In genomic region chr17:78253946-78254672, GRCh38 we compare ENCODE assay signal across 8 cellular contexts. TPM values are rescaled to one million over a fixed set of nuclear protein-coding genes. Genes with fewer than 3 reads are reported as not detected.
DNase-seq lines count a peak whose midpoint lies in the region; ATAC-seq, FAIRE-seq and TF ChIP-seq lines count a peak whose summit lies in the region.

No MANE protein-coding gene starts in this region.

- no peaks in the 10 kb centered on the region for H4K20me1 ChIP-seq in HepG2 (ENCODE audit: insufficient read depth, low read length)

- no peaks in the 10 kb centered on the region for H3K9me3 ChIP-seq in HepG2 (ENCODE audit: low read length)

- H3K4me2 ChIP-seq in HepG2 (ENCODE audit: low read depth, low read length): peak overlapping the region; percentile 96

- peak; percentile 42; the same call in 1 of the 2 replicates for TF ChIP-seq RAD21 in HepG2 (CRISPR knock-in tag; IDR thresholded peaks at IDR 0.05)

- ATAC-seq in HG03139 (IDR thresholded peaks at IDR 0.05; ENCODE audit: unreplicated experiment) (peak; percentile 36), HepG2 (peak; percentile 76), HG03439 (IDR thresholded peaks at IDR 0.05; ENCODE audit: unreplicated experiment) (no peak)

- WGBS in HepG2 (ENCODE audit: low lambda C conversion rate): 7% methylated on average over 26 of the region's 73 CpGs

- POLR2A ChIA-PET in HepG2 (lab: Yijun Ruan, JAX): interaction anchor here (1.0 to 1.7 kb wide), 3 partner anchors 9 to 67 kb away, joined by 4 to 7 read pairs (median 5); partner anchors contain the start of genes AFMID and TK1

- H3K4me3 ChIP-seq in HepG2 (replicated peaks in 1 of 3; ENCODE audit: insufficient read depth in 1 of 3, low read depth in 2 of 3, low read length in 3 of 3): peak overlapping the region; percentile 63 to 88 (median 88); a peak in 5 of 6 replicates

- H3K27ac ChIP-seq in HepG2 (ENCODE audit: extremely low read length, insufficient read depth, low read length): peak overlapping the region; percentile 49

- H3K79me2 ChIP-seq in HepG2 (ENCODE audit: insufficient read depth, low read length): no peaks in the 10 kb centered on the region

- peak; percentile 37 for DNase-seq in GM04504 (ENCODE audit: low read depth)
- peak; percentile 93 for DNase-seq in NCI-H69 (lab: John Stamatoyannopoulos, UW)
- DNase-seq in activated CD4-positive, alpha-beta T cell treated with anti-CD3 and anti-CD28 coated beads, Interleukin-2, amount 50 U/mL, for 4 hours: peak; percentile 72
- DNase-seq in dermis microvascular lymphatic vessel endothelial cell (ENCODE audit: low read depth in 2 of 2): peak; percentile 64 to 86
- DNase-seq in HepG2 (ENCODE audit: low spot score): peak; percentile 76
- DNase-seq in stimulated activated CD4-positive, alpha-beta T cell treated with anti-CD3 and anti-CD28 coated beads, Interleukin-2, amount 100 ng/mL, for 4 hours (ENCODE audit: low read depth): peak; percentile 71

- FAIRE-seq in HepG2 (lab: Jason Lieb, UNC): peak; percentile 56

- TF ChIP-seq CTCF in HepG2 (CRISPR knock-in tag; IDR thresholded peaks at IDR 0.05): peak; percentile 26

- H3K4me1 ChIP-seq in HepG2 (ENCODE audit: insufficient read depth, low read length): peaks cover 71% of the 10 kb centered on the region

- TF ChIP-seq EP300 in HepG2 (IDR thresholded peaks at IDR 0.05; ENCODE audit: low read depth in 2 of 2, low read length in 2 of 2) (no peak), HepG2 (CRISPR knock-in tag; IDR thresholded peaks at IDR 0.05; ENCODE audit: borderline replicate concordance) (no peak; the same call in 1 of the 2 replicates)

- peak; percentile 68 to 85 for TF ChIP-seq POLR2A in HepG2 (IDR thresholded peaks at IDR 0.05; ENCODE audit: insufficient read depth in 1 of 2, low read depth in 2 of 2, low read length in 2 of 2)

- no peak overlapping the region for H2AFZ ChIP-seq in HepG2 (ENCODE audit: low read length)

- TSS peak; percentile 88 for BruUV-seq in HepG2 (replicated peaks; lab: Mats Ljungman, UMichigan)

- no peaks in the 10 kb centered on the region for H3K36me3 ChIP-seq in HepG2 (replicated peaks in 1 of 2; ENCODE audit: control insufficient read depth in 1 of 2, insufficient read depth in 2 of 2, low read length in 2 of 2)

- in situ Hi-C loops in HepG2 (cut with HindIII; ENCODE audit: extremely low pct_ligation_motif_present, low pct_unique_long_range_greater_than_20kb): no loop called here

- H3K27me3 ChIP-seq in HepG2 (ENCODE audit: control insufficient read depth in 1 of 2, insufficient read depth in 2 of 2, low read length in 2 of 2): peaks cover 2 to 42% of the 10 kb centered on the region in 2 experiments; a peak in 4 of 5 replicates

- CTCF ChIA-PET in HepG2 (lab: Yijun Ruan, JAX; ENCODE audit: low intra/inter-chr PET ratio, low total read pairs): no interaction called here

- intact Hi-C loops in HepG2 (cut with micrococcal nuclease; ENCODE audit: unreplicated experiment): loop anchor here (5.0 to 10.0 kb wide), 2 partner anchors 61 to 168 kb away; no protein-coding TSS in a partner anchor

- peak overlapping the region; percentile 80 for H3K9ac ChIP-seq in HepG2 (ENCODE audit: insufficient read depth, low read depth, low read length)

TF ChIP-seq in HepG2, 621 proteins besides CTCF, POLR2A, EP300 and RAD21 (continues in another document):
- TF ChIP-seq ZNF563 (CRISPR knock-in tag; IDR thresholded peaks at IDR 0.05) (peak; percentile 90), ZNF691 (CRISPR knock-in tag; IDR thresholded peaks at IDR 0.05; ENCODE audit: borderline replicate concordance, low read depth) (no peak; the same call in 1 of the 2 replicates), LCORL (IDR thresholded peaks at IDR 0.05) (no peak), LCORL (CRISPR knock-in tag; IDR thresholded peaks at IDR 0.05) (peak; percentile 85; the same call in 1 of the 2 replicates), SP2 (CRISPR knock-in tag; IDR thresholded peaks at IDR 0.05) (peak; percentile 59; the same call in 1 of the 2 replicates), BATF2 (CRISPR knock-in tag; IDR thresholded peaks at IDR 0.05) (peak; percentile 78; the same call in 1 of the 2 replicates), PHF20 (CRISPR knock-in tag; IDR thresholded peaks at IDR 0.05) (peak; percentile 62; the same call in 1 of the 2 replicates), ZIK1 (CRISPR knock-in tag; IDR thresholded peaks at IDR 0.05; ENCODE audit: borderline replicate concordance, low read depth) (peak; percentile 90; the same call in 1 of the 2 replicates), TCF7L2 (IDR thresholded peaks at IDR 0.05; ENCODE audit: low read depth, low read length) (no peak)

RNA-seq across cellular contexts. Expression of gene TMEM235, which starts 22.7 kb away (rescaled TPM):
- total RNA-seq in dermis microvascular lymphatic vessel endothelial cell (under 0.01 and 0.51 TPM in 2 replicates), HepG2 (2016; rRNA removed; fragmentation: Illumina TruSeq; extraction: Trizol) (not detected in 2 replicates)
- total RNA-seq in HepG2 (2016; cell fraction: cytosol; rRNA removed; fragmentation: Illumina TruSeq; extraction: Trizol; ENCODE audit: low read depth): not detected in 2 replicates
- not detected in 2 replicates for total RNA-seq in HepG2 (2016; cell fraction: insoluble cytoplasmic fraction; rRNA removed; fragmentation: Illumina TruSeq; extraction: Trizol)
- total RNA-seq in HepG2 (2016; cell fraction: membrane; rRNA removed; fragmentation: Illumina TruSeq; extraction: Trizol): not detected in 2 replicates
- not detected in 2 replicates for total RNA-seq in HepG2 (2016; cell fraction: nucleus; rRNA removed; fragmentation: Illumina TruSeq; extraction: Trizol)
- polyA plus RNA-seq in HepG2 (2011; rRNA removed): not detected in 2 replicates
- not detected in 2 replicates for polyA plus RNA-seq in HepG2 (2011; cell fraction: cytosol; rRNA removed)
- not detected in 2 replicates for polyA plus RNA-seq in HepG2 (2011; cell fraction: nucleus; rRNA removed)
- polyA plus RNA-seq in HepG2 (2012): not detected in 2 replicates
- not detected in 2 replicates for polyA plus RNA-seq in HepG2 (2016; cell fraction: cytosol; fragmentation: Illumina TruSeq; extraction: Trizol; ENCODE audit: low read depth)
- not detected in 2 replicates for polyA plus RNA-seq in HepG2 (2016; cell fraction: insoluble cytoplasmic fraction; fragmentation: Illumina TruSeq; extraction: Trizol; ENCODE audit: low read depth)
- not detected in 2 replicates for polyA plus RNA-seq in HepG2 (2016; cell fraction: membrane; fragmentation: Illumina TruSeq; extraction: Trizol; ENCODE audit: low read depth)
- not detected in 2 replicates for polyA plus RNA-seq in HepG2 (2016; cell fraction: nucleus; fragmentation: Illumina TruSeq; extraction: Trizol; ENCODE audit: insufficient read depth, low read depth)
- polyA minus RNA-seq in HepG2 (2011; rRNA and poly(A)+ RNA removed; ENCODE audit: low replicate concordance): not detected in 2 replicates
- polyA minus RNA-seq in HepG2 (2011; cell fraction: cytosol; rRNA and poly(A)+ RNA removed): not detected in 2 replicates
- not detected in 2 replicates for polyA minus RNA-seq in HepG2 (2011; cell fraction: nucleus; rRNA and poly(A)+ RNA removed)

RNA-seq across cellular contexts. Expression of gene BIRC5, which starts 40.1 kb away (rescaled TPM):
- 29.3 and 81.4 TPM in 2 replicates for total RNA-seq in dermis microvascular lymphatic vessel endothelial cell
- 135 and 167 TPM in 2 replicates for total RNA-seq in HepG2 (2016; rRNA removed; fragmentation: Illumina TruSeq; extraction: Trizol)
- 34.5 and 39.0 TPM in 2 replicates for total RNA-seq in HepG2 (2016; cell fraction: cytosol; rRNA removed; fragmentation: Illumina TruSeq; extraction: Trizol; ENCODE audit: low read depth)
- total RNA-seq in HepG2 (2016; cell fraction: insoluble cytoplasmic fraction; rRNA removed; fragmentation: Illumina TruSeq; extraction: Trizol): 131 and 168 TPM in 2 replicates
- 97.3 and 97.8 TPM in 2 replicates for total RNA-seq in HepG2 (2016; cell fraction: membrane; rRNA removed; fragmentation: Illumina TruSeq; extraction: Trizol)
- total RNA-seq in HepG2 (2016; cell fraction: nucleus; rRNA removed; fragmentation: Illumina TruSeq; extraction: Trizol): 62.8 and 63.7 TPM in 2 replicates
- polyA plus RNA-seq in HepG2 (2011; rRNA removed): 18.5 and 30.3 TPM in 2 replicates
- 26.4 and 35.2 TPM in 2 replicates for polyA plus RNA-seq in HepG2 (2011; cell fraction: cytosol; rRNA removed)
- polyA plus RNA-seq in HepG2 (2011; cell fraction: nucleus; rRNA removed): 11.3 and 14.8 TPM in 2 replicates
- 20.8 and 42.6 TPM in 2 replicates for polyA plus RNA-seq in HepG2 (2012)
- 27.8 and 29.4 TPM in 2 replicates for polyA plus RNA-seq in HepG2 (2016; cell fraction: cytosol; fragmentation: Illumina TruSeq; extraction: Trizol; ENCODE audit: low read depth)
- polyA plus RNA-seq in HepG2 (2016; cell fraction: insoluble cytoplasmic fraction; fragmentation: Illumina TruSeq; extraction: Trizol; ENCODE audit: low read depth): 158 and 162 TPM in 2 replicates
- 64.5 and 65.4 TPM in 2 replicates for polyA plus RNA-seq in HepG2 (2016; cell fraction: membrane; fragmentation: Illumina TruSeq; extraction: Trizol; ENCODE audit: low read depth)
- 90.2 and 97.1 TPM in 2 replicates for polyA plus RNA-seq in HepG2 (2016; cell fraction: nucleus; fragmentation: Illumina TruSeq; extraction: Trizol; ENCODE audit: insufficient read depth, low read depth)
- 62.3 and 97.9 TPM in 2 replicates for polyA minus RNA-seq in HepG2 (2011; rRNA and poly(A)+ RNA removed; ENCODE audit: low replicate concordance)
- 18.6 and 37.7 TPM in 2 replicates for polyA minus RNA-seq in HepG2 (2011; cell fraction: cytosol; rRNA and poly(A)+ RNA removed)
- 20.9 and 36.8 TPM in 2 replicates for polyA minus RNA-seq in HepG2 (2011; cell fraction: nucleus; rRNA and poly(A)+ RNA removed)

Comparison
In these comparisons a context has a peak if more than half of its experiments do, and no peak if none do; other contexts are left out.
1. DNase-seq: peak in every context shown above with its lines; median percentile 93 in NCI-H69; 76 in HepG2; 75 in dermis microvascular lymphatic vessel endothelial cell; 72 in activated CD4-positive, alpha-beta T cell treated with anti-CD3 and anti-CD28 coated beads, Interleukin-2, amount 50 U/mL, for 4 hours; 71 in stimulated activated CD4-positive, alpha-beta T cell treated with anti-CD3 and anti-CD28 coated beads, Interleukin-2, amount 100 ng/mL, for 4 hours; 37 in GM04504.